Comparison of ENCODE assay signal across 18 cellular contexts in the genomic region with DNA sequence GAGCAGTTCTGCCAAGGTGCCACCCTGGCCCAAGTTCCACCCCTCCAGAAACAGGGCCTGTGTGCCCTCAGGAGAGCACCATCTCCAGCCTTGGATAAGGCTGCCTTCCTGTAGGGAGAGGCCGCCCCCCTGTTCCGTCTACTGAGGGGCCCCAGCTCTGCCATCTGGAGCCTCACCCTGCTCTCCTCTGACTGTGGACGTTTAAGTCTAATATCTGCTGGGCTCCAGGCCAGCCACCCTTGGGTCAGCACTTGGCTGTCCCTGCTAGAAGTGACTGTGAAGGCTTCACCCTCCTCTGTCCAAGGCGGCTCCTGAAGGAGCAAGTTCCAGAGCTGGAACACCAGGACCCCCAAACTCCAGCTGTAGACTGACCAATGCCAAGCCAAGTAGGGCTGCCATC. TPM values are rescaled to one million over a fixed set of nuclear protein-coding genes. Genes with fewer than 3 reads are reported as not detected.
DNase-seq lines count a peak whose midpoint lies in the region; ATAC-seq, FAIRE-seq and TF ChIP-seq lines count a peak whose summit lies in the region.
"Had no signal": no experiment of that assay in that cellular context is flagged by ENCODE, and none has a peak within 500 bp of the region (broad histone marks: within the 10 kb centered on the region; RNA-seq: fewer than 3 reads in every experiment).

No MANE protein-coding gene starts in this region.

- TF ChIP-seq POLR2A in right lobe of liver (IDR thresholded peaks at IDR 0.05): no peak
- TF ChIP-seq POLR2A in HepG2 (IDR thresholded peaks at IDR 0.05; ENCODE audit: insufficient read depth in 1 of 2, low read depth in 2 of 2, low read length in 2 of 2): no peak
- TF ChIP-seq POLR2A in vagina (IDR thresholded peaks at IDR 0.05): no peak

- H3K4me3 ChIP-seq in right lobe of liver: no peak overlapping the region
- no peak overlapping the region for H3K4me3 ChIP-seq in HepG2 (replicated peaks in 1 of 3; ENCODE audit: insufficient read depth in 1 of 3, low read depth in 2 of 3, low read length in 3 of 3)
- no peak overlapping the region for H3K4me3 ChIP-seq in heart right ventricle
- no peak overlapping the region for H3K4me3 ChIP-seq in trophoblast cell (ENCODE audit: low read depth, low read length)
- no peak overlapping the region for H3K4me3 ChIP-seq in vagina
- H3K4me3 ChIP-seq: MG63 had no signal

- no peak overlapping the region for H4K12ac ChIP-seq in trophoblast cell (ENCODE audit: low read depth, low read length)

- ATAC-seq in right lobe of liver (peak; percentile 6 to 41 (median 25)), HepG2 (no peak), heart right ventricle (peak in 5 of 8 donors; percentile 6 to 72 (median 49))
- ATAC-seq in activated T-cell treated with anti-CD3 and anti-CD28 coated beads, Interleukin-2, amount 50 U/mL, for 4 hours: no peak

- CTCF ChIA-PET in HepG2 (lab: Yijun Ruan, JAX; ENCODE audit: low intra/inter-chr PET ratio, low total read pairs): no interaction called here

- H3K27me3 Mint-ChIP-seq in activated T-cell treated with anti-CD3 and anti-CD28 coated beads, Interleukin-2, amount 50 U/mL, for 4 hours (ENCODE audit: low read depth): no peaks in the 10 kb centered on the region

- DNase-seq in right lobe of liver (peak in 1 of 3 donors; percentile 63), HepG2 (ENCODE audit: low spot score) (no peak), heart right ventricle (peak in 1 of 2 donors; percentile 39), trophoblast cell (no peak), vagina (ENCODE audit: extremely low spot score in 2 of 2) (no peak), NCI-H345 treated with DMSO at 0.1 percent for 48 hours (lab: John Stamatoyannopoulos, UW; ENCODE audit: unreplicated experiment) (no peak)
- DNase-seq in activated T-cell treated with anti-CD3 and anti-CD28 coated beads, Interleukin-2, amount 50 U/mL, for 4 hours: no peak
- no peak for DNase-seq in stimulated activated CD4-positive, alpha-beta T cell treated with anti-CD3 and anti-CD28 coated beads, Interleukin-4, amount 100 ng/mL, for 24 hours
- DNase-seq: AML-193, MG63, NCI-H1105, NCI-H1694 treated with DMSO at 0.1 percent for 48 hours, NCI-H446 treated with DMSO at 0.1 percent for 48 hours, NCI-H748 treated with DMSO at 0.1 percent for 48 hours, SHP77 had no signal

- peaks cover 21% of the 10 kb centered on the region for H3K79me1 ChIP-seq in trophoblast cell (ENCODE audit: low read length)

- H3K9ac ChIP-seq in HepG2 (ENCODE audit: insufficient read depth, low read depth, low read length) (no peak overlapping the region), trophoblast cell (ENCODE audit: low read length) (no peak overlapping the region)
- H3K9ac ChIP-seq: KMS-11 had no signal

- H3K4me3 Mint-ChIP-seq in activated T-cell treated with anti-CD3 and anti-CD28 coated beads, Interleukin-2, amount 50 U/mL, for 4 hours: no peak overlapping the region

- intact Hi-C loops in right lobe of liver (cut with DNase I): loop anchor here in 1 of 2 donors (10.0 kb wide), 1 partner anchor 62 kb away; no protein-coding TSS in a partner anchor
- intact Hi-C loops in HepG2 (cut with micrococcal nuclease; ENCODE audit: unreplicated experiment): no loop called here
- intact Hi-C loops in heart right ventricle (cut with DNase I): no loop called here
- intact Hi-C loops in vagina (cut with DNase I): no loop called here

- H3K36me3 Mint-ChIP-seq in activated T-cell treated with anti-CD3 and anti-CD28 coated beads, Interleukin-2, amount 50 U/mL, for 4 hours (ENCODE audit: insufficient read depth): no peaks in the 10 kb centered on the region

- H3K23ac ChIP-seq in trophoblast cell (ENCODE audit: low read length): no peak overlapping the region

- POLR2A ChIA-PET in HepG2 (lab: Yijun Ruan, JAX): interaction anchor here (1.2 to 5.0 kb wide), 2 partner anchors 25 to 28 kb away, joined by 4 to 52 read pairs; a partner anchor contains a TSS

- no peak for FAIRE-seq in HepG2 (lab: Jason Lieb, UNC)
- FAIRE-seq: H1 had no signal

- no peak overlapping the region for H3K27ac ChIP-seq in right lobe of liver
- no peak overlapping the region for H3K27ac ChIP-seq in HepG2 (ENCODE audit: extremely low read length, insufficient read depth, low read length)
- no peak overlapping the region for H3K27ac ChIP-seq in heart right ventricle
- no peak overlapping the region for H3K27ac ChIP-seq in trophoblast cell (ENCODE audit: low read depth, low read length)
- H3K27ac ChIP-seq in vagina: peak overlapping the region; percentile 35
- H3K27ac ChIP-seq: HL-60, KMS-11 had no signal

- 0% methylated on average over 1 of the region's 4 CpGs for whole genome bisulfite sequencing in right lobe of liver (ENCODE audit: insufficient coverage, low coverage, low lambda C conversion rate, missing lambda C conversion rate)
- 70% methylated on average over 2 of the region's 4 CpGs for WGBS in HepG2 (ENCODE audit: low lambda C conversion rate)
- WGBS in heart right ventricle, 2 donors: 60 to 61% methylated on average over 4 of the region's 4 CpGs
- no CpG with 5 or more reads among the region's 4 CpGs for WGBS in trophoblast cell (ENCODE audit: extremely low coverage, insufficient coverage, insufficient read length)

- peak overlapping the region; percentile 3 for H2BK5ac ChIP-seq in trophoblast cell (ENCODE audit: low read depth, low read length, poor library complexity)

- H3K4me1 Mint-ChIP-seq in activated T-cell treated with anti-CD3 and anti-CD28 coated beads, Interleukin-2, amount 50 U/mL, for 4 hours (ENCODE audit: low read depth): no peaks in the 10 kb centered on the region

- in situ Hi-C loops in HepG2 (cut with HindIII; ENCODE audit: extremely low pct_ligation_motif_present, low pct_unique_long_range_greater_than_20kb): no loop called here

- no peak for TF ChIP-seq RAD21 in HepG2 (CRISPR knock-in tag; IDR thresholded peaks at IDR 0.05)

- no TSS peak for BruUV-seq in HepG2 (replicated peaks; lab: Mats Ljungman, UMichigan)

- H4K20me1 ChIP-seq in HepG2 (ENCODE audit: insufficient read depth, low read length): no peaks in the 10 kb centered on the region

- TF ChIP-seq EP300 in HepG2 (IDR thresholded peaks at IDR 0.05; ENCODE audit: low read depth in 2 of 2, low read length in 2 of 2) (no peak), HepG2 (CRISPR knock-in tag; IDR thresholded peaks at IDR 0.05; ENCODE audit: borderline replicate concordance) (no peak)

- H3K9me3 ChIP-seq in right lobe of liver (no peaks in the 10 kb centered on the region), HepG2 (ENCODE audit: low read length) (no peaks in the 10 kb centered on the region), heart right ventricle (no peaks in the 10 kb centered on the region), trophoblast cell (ENCODE audit: insufficient read depth, low read depth, low read length) (peaks cover 2% of the 10 kb centered on the region), vagina (no peaks in the 10 kb centered on the region)
- H3K9me3 ChIP-seq: MG63 had no signal

- no peaks in the 10 kb centered on the region for H3K27me3 ChIP-seq in right lobe of liver
- peaks cover 2 to 7% of the 10 kb centered on the region in 2 experiments; a peak in 2 of 5 replicates for H3K27me3 ChIP-seq in HepG2 (ENCODE audit: control insufficient read depth in 1 of 2, insufficient read depth in 2 of 2, low read length in 2 of 2)
- no peaks in the 10 kb centered on the region for H3K27me3 ChIP-seq in heart right ventricle
- H3K27me3 ChIP-seq in trophoblast cell (ENCODE audit: insufficient read depth, low read length): no peaks in the 10 kb centered on the region
- H3K27me3 ChIP-seq in vagina: no peaks in the 10 kb centered on the region
- H3K27me3 ChIP-seq: MG63 had no signal

- TF ChIP-seq CTCF in right lobe of liver (IDR thresholded peaks at IDR 0.05) (no peak), HepG2 (CRISPR knock-in tag; IDR thresholded peaks at IDR 0.05) (no peak), heart right ventricle (IDR thresholded peaks at IDR 0.05) (no peak), vagina (IDR thresholded peaks at IDR 0.05) (no peak)

- H3K4me2 ChIP-seq in HepG2 (ENCODE audit: low read depth, low read length) (no peak overlapping the region), trophoblast cell (ENCODE audit: low read length) (no peak overlapping the region)
- H3K4me2 ChIP-seq: KMS-11 had no signal

- H3K36me3 ChIP-seq in right lobe of liver (no peaks in the 10 kb centered on the region), HepG2 (replicated peaks in 1 of 2; ENCODE audit: control insufficient read depth in 1 of 2, insufficient read depth in 2 of 2, low read length in 2 of 2) (no peaks in the 10 kb centered on the region), heart right ventricle (no peaks in the 10 kb centered on the region), trophoblast cell (ENCODE audit: control insufficient read depth in 1 of 2, insufficient read depth in 2 of 2, low read length in 2 of 2) (no peaks in the 10 kb centered on the region), vagina (no peaks in the 10 kb centered on the region)
- H3K36me3 ChIP-seq: MG63 had no signal

- peak overlapping the region; percentile 1 for H3K14ac ChIP-seq in trophoblast cell (ENCODE audit: low read length)

- H2AFZ ChIP-seq in HepG2 (ENCODE audit: low read length) (no peak overlapping the region), trophoblast cell (ENCODE audit: insufficient read depth, low read length, poor library complexity) (no peak overlapping the region)

- no peak overlapping the region for H4K8ac ChIP-seq in trophoblast cell (ENCODE audit: low read depth, low read length)

- H2BK120ac ChIP-seq in trophoblast cell (ENCODE audit: insufficient read depth, low read length, poor library complexity): peak overlapping the region; percentile 35

- no peaks in the 10 kb centered on the region for H3K9me3 Mint-ChIP-seq in activated T-cell treated with anti-CD3 and anti-CD28 coated beads, Interleukin-2, amount 50 U/mL, for 4 hours

- peak overlapping the region; percentile 70 for H2BK12ac ChIP-seq in trophoblast cell (ENCODE audit: low read length)

- peak overlapping the region; percentile 37 for H4K91ac ChIP-seq in trophoblast cell (ENCODE audit: low read depth, low read length)

- peak overlapping the region; percentile 3 for H2AK5ac ChIP-seq in trophoblast cell (ENCODE audit: low read length)

- peak overlapping the region; percentile 6 for H3K18ac ChIP-seq in trophoblast cell (ENCODE audit: low read length)

- H3K4me1 ChIP-seq in right lobe of liver (peaks cover 0 to 58% (median 25%) of the 10 kb centered on the region in 4 donors), HepG2 (ENCODE audit: insufficient read depth, low read length) (peaks cover 44% of the 10 kb centered on the region), heart right ventricle (peaks cover 0 to 10% (median 0%) of the 10 kb centered on the region in 9 donors), trophoblast cell (ENCODE audit: control insufficient read depth in 1 of 2, insufficient read depth in 2 of 2, low read length in 2 of 2) (peaks cover 23 to 25% of the 10 kb centered on the region in 2 experiments), vagina (peaks cover 15% of the 10 kb centered on the region)

- H3K4ac ChIP-seq in trophoblast cell (ENCODE audit: low read depth, low read length): no peak overlapping the region

- no peaks in the 10 kb centered on the region for H3K79me2 ChIP-seq in HepG2 (ENCODE audit: insufficient read depth, low read length)
- H3K79me2 ChIP-seq in trophoblast cell (ENCODE audit: control insufficient read depth, insufficient read depth, low read length, poor library complexity): peaks cover 3% of the 10 kb centered on the region

RNA-seq across cellular contexts. Expression of a gene that starts 26.3 kb away (rescaled TPM):
- total RNA-seq in right lobe of liver (100 to 1,000 TPM; 185 to 656 (median 388) TPM), HepG2 (2016; rRNA removed; fragmentation: Illumina TruSeq; extraction: Trizol) (192 and 268 TPM in 2 replicates), heart right ventricle (100 to 1,000 TPM; 105 to 313 (median 157) TPM), vagina (1,771 TPM)
- total RNA-seq in HepG2 (2016; cell fraction: cytosol; rRNA removed; fragmentation: Illumina TruSeq; extraction: Trizol; ENCODE audit: low read depth): 40.2 and 44.0 TPM in 2 replicates
- 176 and 281 TPM in 2 replicates for total RNA-seq in HepG2 (2016; cell fraction: insoluble cytoplasmic fraction; rRNA removed; fragmentation: Illumina TruSeq; extraction: Trizol)
- total RNA-seq in HepG2 (2016; cell fraction: membrane; rRNA removed; fragmentation: Illumina TruSeq; extraction: Trizol): 165 and 177 TPM in 2 replicates
- total RNA-seq in HepG2 (2016; cell fraction: nucleus; rRNA removed; fragmentation: Illumina TruSeq; extraction: Trizol): 193 and 207 TPM in 2 replicates
- polyA plus RNA-seq in HepG2 (2011; rRNA removed) (192 and 237 TPM in 2 replicates), heart right ventricle (100 to 1,000 TPM; 151 to 337 TPM)
- 193 and 210 TPM in 2 replicates for polyA plus RNA-seq in HepG2 (2011; cell fraction: cytosol; rRNA removed)
- polyA plus RNA-seq in HepG2 (2011; cell fraction: nucleus; rRNA removed): 241 and 269 TPM in 2 replicates
- 158 and 213 TPM in 2 replicates for polyA plus RNA-seq in HepG2 (2012)
- 33.6 and 36.3 TPM in 2 replicates for polyA plus RNA-seq in HepG2 (2016; cell fraction: cytosol; fragmentation: Illumina TruSeq; extraction: Trizol; ENCODE audit: low read depth)
- polyA plus RNA-seq in HepG2 (2016; cell fraction: insoluble cytoplasmic fraction; fragmentation: Illumina TruSeq; extraction: Trizol; ENCODE audit: low read depth): 232 and 273 TPM in 2 replicates
- polyA plus RNA-seq in HepG2 (2016; cell fraction: membrane; fragmentation: Illumina TruSeq; extraction: Trizol; ENCODE audit: low read depth): 112 and 122 TPM in 2 replicates
- polyA plus RNA-seq in HepG2 (2016; cell fraction: nucleus; fragmentation: Illumina TruSeq; extraction: Trizol; ENCODE audit: insufficient read depth, low read depth): 333 and 350 TPM in 2 replicates
- polyA minus RNA-seq in HepG2 (2011; rRNA and poly(A)+ RNA removed; ENCODE audit: low replicate concordance): 88.5 and 225 TPM in 2 replicates
- 132 and 167 TPM in 2 replicates for polyA minus RNA-seq in HepG2 (2011; cell fraction: cytosol; rRNA and poly(A)+ RNA removed)
- 162 and 170 TPM in 2 replicates for polyA minus RNA-seq in HepG2 (2011; cell fraction: nucleus; rRNA and poly(A)+ RNA removed)
- 220 and 222 TPM in 2 replicates for polyA plus RNA-seq in trophoblast cell (2013)
- 10 to 100 TPM; 14.2 to 14.6 (median 14.2) TPM for total RNA-seq in activated T-cell treated with anti-CD3 and anti-CD28 coated beads, Interleukin-2, amount 50 U/mL, for 4 hours

Comparison
In these comparisons a context has a peak if more than half of its experiments do, and no peak if none do; other contexts are left out.
1. ATAC-seq: peak in right lobe of liver (4 of 4) and heart right ventricle (5 of 8); none in HepG2 (single experiment) and activated T-cell treated with anti-CD3 and anti-CD28 coated beads, Interleukin-2, amount 50 U/mL, for 4 hours (0 of 2).